ENCODE assay signal across 20 cellular contexts in genomic region chr15:99998661-99999101, GRCh38.
DNase-seq lines count a peak whose midpoint lies in the region; ATAC-seq and TF ChIP-seq lines count a peak whose summit lies in the region.
"Had no signal": no experiment of that assay in that cellular context is flagged by ENCODE, and none has a peak within 500 bp of the region (broad histone marks: within the 10 kb centered on the region; RNA-seq: fewer than 3 reads in every experiment).

No MANE protein-coding gene starts in this region.

- DNase-seq in cardiac septum (ENCODE audit: low spot score) = peak; percentile 54
- no peak for DNase-seq in left ventricle myocardium inferior
- DNase-seq in chondrocyte (ENCODE audit: low spot score) = peak; percentile 75
- DNase-seq in lower leg skin (ENCODE audit: low spot score in 2 of 2) = peak; percentile 29 to 89
- DNase-seq in naive thymus-derived CD4-positive, alpha-beta T cell = no peak
- DNase-seq: activated CD4-positive, alpha-beta T cell treated with anti-CD3 and anti-CD28 coated beads for 48 hours; DND-41; NCI-H1417; NCI-H526; Right ventricle myocardium superior; stimulated activated CD4-positive, alpha-beta T cell treated with anti-CD3 and anti-CD28 coated beads, Interleukin-4, amount 100 ng/mL, for 4 hours; upper lobe of left lung had no signal

- no peaks in the 10 kb centered on the region for H3K4me1 ChIP-seq in left ventricle myocardium inferior
- H3K4me1 ChIP-seq in naive thymus-derived CD4-positive, alpha-beta T cell (ENCODE audit: control insufficient read depth in 2 of 2, insufficient read depth in 2 of 2, low read length in 2 of 2) = no peaks in the 10 kb centered on the region
- H3K4me1 ChIP-seq: HAP-1, upper lobe of left lung had no signal

- no peak overlapping the region for H3K4me3 Mint-ChIP-seq in chondrocyte (ENCODE audit: unreplicated experiment)
- no peak overlapping the region for H3K4me3 Mint-ChIP-seq in naive thymus-derived CD4-positive, alpha-beta T cell
- H3K4me3 Mint-ChIP-seq: memory B cell had no signal

- H3K36me3 ChIP-seq in left ventricle myocardium inferior = no peaks in the 10 kb centered on the region
- H3K36me3 ChIP-seq in naive thymus-derived CD4-positive, alpha-beta T cell (ENCODE audit: control insufficient read depth in 2 of 3, insufficient read depth in 3 of 3, low read length in 3 of 3) = no peaks in the 10 kb centered on the region
- H3K36me3 ChIP-seq: HAP-1, upper lobe of left lung had no signal

- 61 to 74% methylated on average over 12 of the region's 12 CpGs for WGBS in lower leg skin, 2 donors

- no peak overlapping the region for H3K4me3 ChIP-seq in left ventricle myocardium inferior
- H3K4me3 ChIP-seq in lower leg skin (ENCODE audit: low read depth, poor library complexity, severe bottlenecking) = no peak overlapping the region
- H3K4me3 ChIP-seq in naive thymus-derived CD4-positive, alpha-beta T cell (ENCODE audit: low read length) = no peak overlapping the region
- H3K4me3 ChIP-seq: coronary artery, HAP-1, hepatocyte, upper lobe of left lung had no signal

- H3K27me3 Mint-ChIP-seq in chondrocyte (ENCODE audit: low read depth) = peaks cover 2% of the 10 kb centered on the region
- H3K27me3 Mint-ChIP-seq in naive thymus-derived CD4-positive, alpha-beta T cell = no peaks in the 10 kb centered on the region

- TF ChIP-seq POLR2A in lower leg skin (IDR thresholded peaks at IDR 0.05) = no peak

- no peaks in the 10 kb centered on the region for H3K36me3 Mint-ChIP-seq in chondrocyte (ENCODE audit: low read depth)
- H3K36me3 Mint-ChIP-seq in naive thymus-derived CD4-positive, alpha-beta T cell = peaks cover 0 to 37% (median 12%) of the 10 kb centered on the region in 5 donors
- H3K36me3 Mint-ChIP-seq: brain, memory B cell had no signal

- CTCF ChIA-PET in naive thymus-derived CD4-positive, alpha-beta T cell (lab: Charles Lee) = no interaction called here

- H3K27ac Mint-ChIP-seq in chondrocyte (ENCODE audit: unreplicated experiment) = no peak overlapping the region
- no peak overlapping the region for H3K27ac Mint-ChIP-seq in naive thymus-derived CD4-positive, alpha-beta T cell
- H3K27ac Mint-ChIP-seq: memory B cell had no signal

- TF ChIP-seq CTCF in left ventricle myocardium inferior (IDR thresholded peaks at IDR 0.05; ENCODE audit: borderline replicate concordance) (no peak), chondrocyte (IDR thresholded peaks at IDR 0.05) (no peak), lower leg skin (IDR thresholded peaks at IDR 0.05) (no peak)

- ATAC-seq in GM19463 (IDR thresholded peaks at IDR 0.05; ENCODE audit: unreplicated experiment) = no peak
- no peak for ATAC-seq in activated CD4-positive, CD25-positive, alpha-beta regulatory T cell treated with anti-CD3 and anti-CD28 coated beads, Interleukin-2, amount 50 U/mL, for 24 hours
- no peak for ATAC-seq in GM21737 (IDR thresholded peaks at IDR 0.05; ENCODE audit: unreplicated experiment)
- no peak for ATAC-seq in naive thymus-derived CD4-positive, alpha-beta T cell

- no peaks in the 10 kb centered on the region for H3K9me3 ChIP-seq in left ventricle myocardium inferior (replicated peaks)
- H3K9me3 ChIP-seq in naive thymus-derived CD4-positive, alpha-beta T cell (ENCODE audit: control insufficient read depth in 2 of 3, low read length in 3 of 3) = no peaks in the 10 kb centered on the region
- H3K9me3 ChIP-seq: HAP-1, upper lobe of left lung had no signal

- no peak overlapping the region for H3K27ac ChIP-seq in left ventricle myocardium inferior (replicated peaks)
- H3K27ac ChIP-seq in naive thymus-derived CD4-positive, alpha-beta T cell (ENCODE audit: low read depth, low read length) = no peak overlapping the region
- H3K27ac ChIP-seq: coronary artery, hepatocyte, upper lobe of left lung had no signal

- no peaks in the 10 kb centered on the region for H3K27me3 ChIP-seq in left ventricle myocardium inferior (ENCODE audit: low read depth)
- H3K27me3 ChIP-seq in naive thymus-derived CD4-positive, alpha-beta T cell (ENCODE audit: control insufficient read depth in 2 of 2, insufficient read depth in 2 of 2, low read length in 2 of 2) = no peaks in the 10 kb centered on the region
- H3K27me3 ChIP-seq: hepatocyte, upper lobe of left lung had no signal

- intact Hi-C loops in cardiac septum (cut with DNase I) (no loop called here), left ventricle myocardium inferior (cut with micrococcal nuclease) (no loop called here), lower leg skin (cut with DNase I; ENCODE audit: low total_unique reads) (no loop called here)
- intact Hi-C loops in naive thymus-derived CD4-positive, alpha-beta T cell (cut with micrococcal nuclease) = no loop called here

- H3K9me3 Mint-ChIP-seq in chondrocyte (ENCODE audit: low read depth) = no peaks in the 10 kb centered on the region
- peaks cover 0 to 3% (median 0%) of the 10 kb centered on the region in 11 donors for H3K9me3 Mint-ChIP-seq in naive thymus-derived CD4-positive, alpha-beta T cell
- H3K9me3 Mint-ChIP-seq: brain had no signal

- H3K4me1 Mint-ChIP-seq in chondrocyte (ENCODE audit: low read depth) = no peaks in the 10 kb centered on the region
- peaks cover 0 to 2% (median 0%) of the 10 kb centered on the region in 7 donors for H3K4me1 Mint-ChIP-seq in naive thymus-derived CD4-positive, alpha-beta T cell
- H3K4me1 Mint-ChIP-seq: memory B cell had no signal

- POLR2A ChIA-PET in naive thymus-derived CD4-positive, alpha-beta T cell (lab: Charles Lee) = no interaction called here

Comparison
In these comparisons a context has a peak if more than half of its experiments do, and no peak if none do; other contexts are left out.
1. DNase-seq: peak in cardiac septum (single experiment), chondrocyte (single experiment) and lower leg skin (2 of 2); none in left ventricle myocardium inferior (single experiment) and naive thymus-derived CD4-positive, alpha-beta T cell (0 of 9).